8 cellular contexts compared by ENCODE assay signal in the genomic region with DNA sequence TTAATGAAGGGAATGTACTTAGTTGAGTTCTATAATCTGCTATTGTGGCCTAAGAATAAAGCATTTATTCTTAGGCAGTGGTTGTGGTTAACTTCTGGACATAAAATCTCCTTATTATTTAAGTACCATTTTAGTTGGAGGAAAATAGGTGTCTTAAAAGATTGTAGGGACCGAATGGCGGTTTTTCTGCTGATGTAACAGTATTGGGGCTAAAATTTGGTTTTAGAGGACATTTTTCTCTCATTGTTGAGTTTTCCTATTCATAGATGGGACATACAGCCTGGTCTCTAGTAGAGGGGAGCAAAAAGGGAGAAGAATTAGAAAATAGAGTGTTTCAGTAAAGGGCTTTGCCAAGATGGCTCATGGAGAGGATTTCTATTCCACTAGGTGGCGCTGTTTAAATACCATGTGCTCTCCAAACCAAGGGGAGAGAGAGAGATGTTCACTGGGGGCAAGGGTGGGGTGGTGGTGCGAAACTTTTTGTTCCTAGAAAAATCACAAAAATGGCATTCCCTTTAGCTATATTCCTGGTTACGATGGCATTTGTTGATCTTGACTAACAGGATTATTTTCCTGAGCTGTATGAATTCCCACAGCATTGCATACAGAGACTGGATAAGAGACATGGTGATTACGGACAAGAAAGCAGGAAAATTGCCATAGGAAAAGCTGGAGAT. TPM values are rescaled to one million over a fixed set of nuclear protein-coding genes. Genes with fewer than 3 reads are reported as not detected.
A peak's percentile ranks its signal among the peaks of the same experiment; 100 is the strongest.
DNase-seq lines count a peak whose midpoint lies in the region; ATAC-seq and TF ChIP-seq lines count a peak whose summit lies in the region.

No MANE protein-coding gene starts in this region.

- H3K36me3 ChIP-seq in KMS-11 (ENCODE audit: insufficient read depth) (no peaks in the 10 kb centered on the region), brain microvascular endothelial cell (replicated peaks) (no peaks in the 10 kb centered on the region)

- no peak overlapping the region for H3K9ac ChIP-seq in KMS-11

- H3K79me2 ChIP-seq in KMS-11 (ENCODE audit: insufficient read depth, low read depth) = no peaks in the 10 kb centered on the region

- H3K4me2 ChIP-seq in KMS-11 = no peak overlapping the region

- no peak for ATAC-seq in HG03460 (IDR thresholded peaks at IDR 0.05; ENCODE audit: unreplicated experiment)

- H2AFZ ChIP-seq in KMS-11 (ENCODE audit: low read depth) = no peak overlapping the region

- peak; percentile 78 for DNase-seq in SIG-M5 treated with dmso at 0.1 percent for 504 hours (lab: John Stamatoyannopoulos, UW; ENCODE audit: unreplicated experiment)
- DNase-seq in SIG-M5 (lab: John Stamatoyannopoulos, UW) = no peak
- DNase-seq in RPMI7951 (ENCODE audit: low read depth) = peak; percentile 70
- peak; percentile 58 for DNase-seq in brain microvascular endothelial cell
- peak; percentile 74 for DNase-seq in iris pigment epithelial cell (ENCODE audit: low read depth)
- DNase-seq in stimulated activated CD4-positive, alpha-beta T cell treated with anti-CD3 and anti-CD28 coated beads, Interleukin-2, amount 100 ng/mL, for 48 hours = peak; percentile 12 to 16

- no peaks in the 10 kb centered on the region for H3K4me1 ChIP-seq in KMS-11 (ENCODE audit: low read depth, poor library complexity, severe bottlenecking)

- H4K20me1 ChIP-seq in KMS-11 (ENCODE audit: insufficient read depth) = no peaks in the 10 kb centered on the region

- H3K4me3 ChIP-seq in KMS-11 (IDR thresholded peaks at IDR 0.05; ENCODE audit: insufficient read depth, low read depth, low read length) (no peak overlapping the region), brain microvascular endothelial cell (ENCODE audit: low read depth, low read length) (peak overlapping the region; percentile 23)

- in situ Hi-C loops in brain microvascular endothelial cell (cut with HindIII; ENCODE audit: low pct_ligation_motif_present, low sequenced_read_pairs) = no loop called here

- TF ChIP-seq CTCF in KMS-11 (conservative IDR thresholded peaks at IDR 0.05; ENCODE audit: low read depth, low read length) (peak; percentile 99), brain microvascular endothelial cell (IDR thresholded peaks at IDR 0.05; ENCODE audit: low read depth, low read length, missing control alignments) (peak; percentile 75)

- no peaks in the 10 kb centered on the region for H3K27me3 ChIP-seq in KMS-11 (ENCODE audit: insufficient read depth, low read depth)
- peaks cover 21% of the 10 kb centered on the region for H3K27me3 ChIP-seq in brain microvascular endothelial cell (replicated peaks)

- H3K27ac ChIP-seq in KMS-11 (no peak overlapping the region), brain microvascular endothelial cell (no peak overlapping the region)

RNA-seq across cellular contexts. Expression of a gene that starts 18.3 kb away (rescaled TPM):
- total RNA-seq in RPMI7951 (2014; rRNA removed; shearing (Covaris generic)) = 0.68 and 2.9 TPM in 2 replicates

RNA-seq across cellular contexts. Expression of a gene that starts 37.4 kb away (rescaled TPM):
- total RNA-seq in RPMI7951 (2014; rRNA removed; shearing (Covaris generic)) = 0.12 TPM in 1 of 2 replicates, not detected in the other
